Comparison of ENCODE assay signal across 18 cellular contexts in the genomic region with DNA sequence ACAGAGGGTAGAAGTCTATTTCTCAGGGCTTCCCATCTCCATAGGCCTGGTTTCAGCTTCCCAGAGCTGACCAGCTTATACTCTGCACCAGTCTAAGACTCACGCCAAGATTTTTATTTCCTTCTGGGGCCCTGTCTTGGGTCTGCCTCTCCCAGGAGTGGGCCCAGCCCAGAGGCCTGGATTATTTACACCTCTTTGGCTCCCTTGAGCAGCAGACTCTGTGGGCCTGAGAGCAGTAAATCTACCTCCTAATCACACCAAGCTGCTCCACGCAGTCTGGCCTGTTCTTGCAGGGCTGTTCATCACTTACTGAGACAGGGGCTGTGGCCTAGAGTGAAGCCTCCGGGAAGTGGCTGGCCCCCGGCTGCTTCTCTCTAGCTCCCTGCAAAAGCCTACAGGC.
DNase-seq lines count a peak whose midpoint lies in the region; TF ChIP-seq lines count a peak whose summit lies in the region.
"Had no signal": no experiment of that assay in that cellular context is flagged by ENCODE, and none has a peak within 500 bp of the region (broad histone marks: within the 10 kb centered on the region; RNA-seq: fewer than 3 reads in every experiment).

No MANE protein-coding gene starts in this region.

- H3K27me3 ChIP-seq in esophagus muscularis mucosa (no peaks in the 10 kb centered on the region), transverse colon (no peaks in the 10 kb centered on the region), spleen (replicated peaks in 1 of 7) (no peaks in the 10 kb centered on the region)

- H3K27me3 Mint-ChIP-seq in neural crest cell (ENCODE audit: low read depth), result no peaks in the 10 kb centered on the region
- H3K27me3 Mint-ChIP-seq: activated CD4-positive, alpha-beta T cell treated with anti-CD3 and anti-CD28 coated beads for 36 hours had no signal

- peaks cover 8% of the 10 kb centered on the region for H3K4me1 Mint-ChIP-seq in neural crest cell
- H3K4me1 Mint-ChIP-seq: activated CD4-positive, alpha-beta T cell treated with anti-CD3 and anti-CD28 coated beads for 36 hours; CD8-positive, alpha-beta memory T cell; stimulated activated effector memory CD8-positive, alpha-beta T cell treated with anti-CD3 and anti-CD28 coated beads, Interleukin-12 subunit alpha, Interleukin-12 subunit beta, amount 100 ng/mL, for 72 hours had no signal

- no peak overlapping the region for H3K4me3 ChIP-seq in esophagus muscularis mucosa
- no peak overlapping the region for H3K4me3 ChIP-seq in transverse colon
- H3K4me3 ChIP-seq in spleen, result no peak overlapping the region

- no peaks in the 10 kb centered on the region for H3K9me3 Mint-ChIP-seq in neural crest cell
- H3K9me3 Mint-ChIP-seq: activated T-cell treated with anti-CD3 and anti-CD28 coated beads, Interleukin-2, amount 50 U/mL, for 72 hours; CD8-positive, alpha-beta memory T cell; stimulated activated effector memory CD8-positive, alpha-beta T cell treated with anti-CD3 and anti-CD28 coated beads, Interleukin-12 subunit alpha, Interleukin-12 subunit beta, amount 100 ng/mL, for 72 hours had no signal

- no peak for TF ChIP-seq POLR2A in esophagus muscularis mucosa (IDR thresholded peaks at IDR 0.05; ENCODE audit: low read depth)
- no peak for TF ChIP-seq POLR2A in transverse colon (IDR thresholded peaks at IDR 0.05)
- TF ChIP-seq POLR2A in spleen (IDR thresholded peaks at IDR 0.05), result no peak

- no peak overlapping the region for H3K4me3 Mint-ChIP-seq in neural crest cell
- H3K4me3 Mint-ChIP-seq: activated CD4-positive, alpha-beta T cell treated with anti-CD3 and anti-CD28 coated beads for 36 hours; activated T-cell treated with anti-CD3 and anti-CD28 coated beads, Interleukin-2, amount 50 U/mL, for 72 hours; CD8-positive, alpha-beta memory T cell; stimulated activated effector memory CD8-positive, alpha-beta T cell treated with anti-CD3 and anti-CD28 coated beads, Interleukin-12 subunit alpha, Interleukin-12 subunit beta, amount 100 ng/mL, for 72 hours had no signal

- WGBS in esophagus muscularis mucosa, result 80% methylated on average over 4 of the region's 4 CpGs
- WGBS in transverse colon (ENCODE audit: low coverage in 1 of 2), 2 donors, result 35% methylated on average over 4 of the region's 4 CpGs; no CpG with 5 or more reads in 1 of the 2 donors
- WGBS in spleen, 5 donors, result 82 to 90% (median 84%) methylated on average over 3 to 4 of the region's 4 CpGs

- peaks cover 4 to 61% (median 46%) of the 10 kb centered on the region in 4 donors for H3K4me1 ChIP-seq in esophagus muscularis mucosa
- H3K4me1 ChIP-seq in transverse colon, result peaks cover 5 to 33% (median 17%) of the 10 kb centered on the region in 4 donors
- no peaks in the 10 kb centered on the region for H3K4me1 ChIP-seq in spleen

- TF ChIP-seq CTCF in esophagus muscularis mucosa (IDR thresholded peaks at IDR 0.05) (no peak), neural crest cell (conservative IDR thresholded peaks at IDR 0.05) (no peak), transverse colon (IDR thresholded peaks at IDR 0.05) (no peak), spleen (IDR thresholded peaks at IDR 0.05 in 8 of 11, conservative IDR thresholded peaks at IDR 0.05 in 3 of 11) (no peak)

- no peaks in the 10 kb centered on the region for H3K9me3 ChIP-seq in esophagus muscularis mucosa
- H3K9me3 ChIP-seq in transverse colon, result no peaks in the 10 kb centered on the region
- H3K9me3 ChIP-seq in spleen, result no peaks in the 10 kb centered on the region

- no peaks in the 10 kb centered on the region for H3K36me3 Mint-ChIP-seq in neural crest cell (ENCODE audit: low read depth)
- H3K36me3 Mint-ChIP-seq: CD8-positive, alpha-beta memory T cell; stimulated activated effector memory CD8-positive, alpha-beta T cell treated with anti-CD3 and anti-CD28 coated beads, Interleukin-12 subunit alpha, Interleukin-12 subunit beta, amount 100 ng/mL, for 72 hours had no signal

- H3K27ac ChIP-seq in esophagus muscularis mucosa (replicated peaks in 1 of 4) (peak overlapping the region; percentile 15 to 65 (median 53)), transverse colon (peak overlapping the region; percentile 18 to 68 (median 46)), spleen (no peak overlapping the region)

- H3K36me3 ChIP-seq in esophagus muscularis mucosa (peaks cover 0 to 54% (median 16%) of the 10 kb centered on the region in 4 donors), transverse colon (no peaks in the 10 kb centered on the region), spleen (no peaks in the 10 kb centered on the region)

- in situ Hi-C loops in transverse colon (cut with MboI; ENCODE audit: low pct_ligation_motif_present in 1 of 4, low pct_unique_long_range_greater_than_20kb in 1 of 4, low sequenced_read_pairs in 3 of 4), result loop anchor here in 1 of 4 donors (25.0 kb wide), 1 partner anchor 96 kb away; the partner anchor contains the start of gene PLXNA2

- DNase-seq in NCI-H82 (lab: John Stamatoyannopoulos, UW) (peak; percentile 94), esophagus muscularis mucosa (ENCODE audit: extremely low spot score) (no peak), neural crest cell (ENCODE audit: low read depth, low spot score) (no peak), transverse colon (peak; percentile 58), spleen (no peak)
- no peak for DNase-seq in activated CD4-positive, CD25-positive, alpha-beta regulatory T cell treated with anti-CD3 and anti-CD28 coated beads, Interleukin-2, amount 50 U/mL, for 72 hours
- no peak for DNase-seq in stimulated activated naive CD4-positive, alpha-beta T cell treated with Interleukin-2 at 50 U/mL for 16 hours (lab: John Stamatoyannopoulos, UW)
- DNase-seq: activated CD4-positive, alpha-beta T cell treated with anti-CD3 and anti-CD28 coated beads for 36 hours; activated naive CD4-positive, alpha-beta T cell treated with anti-CD3 and anti-CD28 coated beads, Interleukin-2, amount 50 U/mL, for 16 hours; activated T-cell treated with anti-CD3 and anti-CD28 coated beads, Interleukin-2, amount 50 U/mL, for 72 hours; AML-193; CD8-positive, alpha-beta memory T cell; DND-41; erythroblast; NCI-H1092 treated with DMSO at 0.1 percent for 48 hours; NCI-H2081 treated with DMSO at 0.1 percent for 48 hours; trophoblast cell had no signal

- TF ChIP-seq EP300 in esophagus muscularis mucosa (IDR thresholded peaks at IDR 0.05) (no peak), transverse colon (IDR thresholded peaks at IDR 0.05; ENCODE audit: low read depth) (no peak)

- intact Hi-C loops in esophagus muscularis mucosa (cut with DNase I), result no loop called here
- intact Hi-C loops in transverse colon (cut with DNase I; ENCODE audit: low total_unique reads), result no loop called here
- intact Hi-C loops in spleen (cut with DNase I; ENCODE audit: low total_unique reads), result no loop called here

- H3K27ac Mint-ChIP-seq in neural crest cell (ENCODE audit: unreplicated experiment), result peak overlapping the region; percentile 87
- H3K27ac Mint-ChIP-seq: activated CD4-positive, alpha-beta T cell treated with anti-CD3 and anti-CD28 coated beads for 36 hours; activated T-cell treated with anti-CD3 and anti-CD28 coated beads, Interleukin-2, amount 50 U/mL, for 72 hours; stimulated activated effector memory CD8-positive, alpha-beta T cell treated with anti-CD3 and anti-CD28 coated beads, Interleukin-12 subunit alpha, Interleukin-12 subunit beta, amount 100 ng/mL, for 72 hours had no signal

Comparison
In these comparisons a context has a peak if more than half of its experiments do, and no peak if none do; other contexts are left out.
1. DNase-seq: peak in NCI-H82 (single experiment) and transverse colon (single experiment); none in esophagus muscularis mucosa (single experiment), neural crest cell (single experiment), activated CD4-positive, CD25-positive, alpha-beta regulatory T cell treated with anti-CD3 and anti-CD28 coated beads, Interleukin-2, amount 50 U/mL, for 72 hours (single experiment), spleen (single experiment) and stimulated activated naive CD4-positive, alpha-beta T cell treated with Interleukin-2 at 50 U/mL for 16 hours (single experiment).
2. H3K27ac ChIP-seq: peak in esophagus muscularis mucosa (4 of 4) and transverse colon (4 of 4); none in spleen (0 of 8).